31 cellular contexts compared by ENCODE assay signal in the genomic region with DNA sequence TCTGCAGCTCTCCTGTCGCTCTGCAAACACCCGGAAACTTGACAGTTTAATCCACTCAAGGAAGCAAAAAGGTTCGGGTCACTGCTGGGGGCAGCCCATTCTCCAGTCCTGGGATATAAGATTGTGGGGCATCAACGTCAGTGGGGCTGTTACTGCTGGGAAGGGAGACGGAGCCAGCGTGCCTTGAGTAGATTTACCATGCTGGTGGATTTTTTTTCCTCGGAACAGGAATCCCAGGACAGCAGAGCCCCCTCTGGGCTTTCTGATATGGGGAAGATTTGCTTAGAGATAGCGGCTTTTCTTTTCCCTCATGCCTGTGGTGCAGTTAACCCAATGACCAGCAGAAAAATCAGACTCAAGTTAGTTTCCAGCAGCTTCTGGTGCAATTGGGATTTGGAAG. TPM values are rescaled to one million over a fixed set of nuclear protein-coding genes. Genes with fewer than 3 reads are reported as not detected.
"Had no signal": no experiment of that assay in that cellular context is flagged by ENCODE, and none has a peak within 500 bp of the region (broad histone marks: within the 10 kb centered on the region; RNA-seq: fewer than 3 reads in every experiment).

No MANE protein-coding gene starts in this region.

- H3K4me1 Mint-ChIP-seq: activated naive CD4-positive, alpha-beta T cell treated with anti-CD3 and anti-CD28 coated beads, Interleukin-2, amount 10 ng/mL, durations not matched to agents 7 days and 5 days; activated naive CD8-positive, alpha-beta T cell treated with anti-CD3 and anti-CD28 coated beads, Interleukin-2, amount 10 ng/mL, durations not matched to agents 7 days and 5 days; naive B cell had no signal

- H3K27me3 ChIP-seq: foreskin keratinocyte, left lung, neutrophil, ovary, sigmoid colon, stomach, thyroid gland, uterus had no signal

- H3K27ac Mint-ChIP-seq: activated CD4-positive, alpha-beta memory T cell treated with anti-CD3 and anti-CD28 coated beads for 36 hours; activated naive CD4-positive, alpha-beta T cell treated with anti-CD3 and anti-CD28 coated beads, Interleukin-2, amount 10 ng/mL, durations not matched to agents 7 days and 5 days; activated naive CD8-positive, alpha-beta T cell treated with anti-CD3 and anti-CD28 coated beads, Interleukin-2, amount 10 ng/mL, durations not matched to agents 7 days and 5 days; activated T-helper 1 cell treated with anti-CD3 and anti-CD28 coated beads, Interleukin-12 subunit alpha, Interleukin-12 subunit beta, Interleukin-2, Interleukin-4 antibody, amounts not matched to agents 30 ng/mL and 10 ng/mL and 1 ng/mL, durations not matched to agents 14 hours and 24 hours and 36 hours; naive B cell; nephron progenitor cell; progenitor cell of endocrine pancreas; stimulated activated naive B cell treated with anti-CD40 and anti-IgM and Interleukin-4, amounts not matched to agents 10 μg/mL and 1 μg/mL and 100 μg/mL, for 72 hours had no signal

- H3K36me3 ChIP-seq: esophagus muscularis mucosa, left lung, lower lobe of right lung, neutrophil, ovary, sigmoid colon, stomach, thyroid gland, uterus had no signal

- H3K4me1 ChIP-seq: foreskin keratinocyte, left lung, lower lobe of right lung, sigmoid colon, stomach, thyroid gland, uterus had no signal

- H3K9me3 Mint-ChIP-seq: activated CD4-positive, alpha-beta memory T cell treated with anti-CD3 and anti-CD28 coated beads for 36 hours; activated naive CD4-positive, alpha-beta T cell treated with anti-CD3 and anti-CD28 coated beads, Interleukin-2, amount 10 ng/mL, durations not matched to agents 7 days and 5 days; activated T-helper 1 cell treated with anti-CD3 and anti-CD28 coated beads, Interleukin-12 subunit alpha, Interleukin-12 subunit beta, Interleukin-2, Interleukin-4 antibody, amounts not matched to agents 30 ng/mL and 10 ng/mL and 1 ng/mL, durations not matched to agents 14 hours and 24 hours and 36 hours; nephron progenitor cell had no signal

- H3K4me3 Mint-ChIP-seq: activated CD4-positive, alpha-beta memory T cell treated with anti-CD3 and anti-CD28 coated beads for 36 hours; activated naive CD4-positive, alpha-beta T cell treated with anti-CD3 and anti-CD28 coated beads, Interleukin-2, amount 10 ng/mL, durations not matched to agents 7 days and 5 days; activated naive CD8-positive, alpha-beta T cell treated with anti-CD3 and anti-CD28 coated beads, Interleukin-2, amount 10 ng/mL, durations not matched to agents 7 days and 5 days; activated T-helper 1 cell treated with anti-CD3 and anti-CD28 coated beads, Interleukin-12 subunit alpha, Interleukin-12 subunit beta, Interleukin-2, Interleukin-4 antibody, amounts not matched to agents 30 ng/mL and 10 ng/mL and 1 ng/mL, durations not matched to agents 14 hours and 24 hours and 36 hours; naive B cell; nephron progenitor cell; stimulated activated naive B cell treated with anti-CD40 and anti-IgM and Interleukin-4, amounts not matched to agents 10 μg/mL and 1 μg/mL and 100 μg/mL, for 72 hours had no signal

- H3K9me3 ChIP-seq: esophagus muscularis mucosa, lower lobe of right lung, neutrophil, ovary, sigmoid colon, stomach, thyroid gland, uterus had no signal

- H3K4me3 ChIP-seq: esophagus muscularis mucosa, heart right ventricle, left lung, lower lobe of right lung, ovary, sigmoid colon, stomach, thyroid gland, uterus had no signal

- H3K27me3 Mint-ChIP-seq: activated naive CD4-positive, alpha-beta T cell treated with anti-CD3 and anti-CD28 coated beads, Interleukin-2, amount 10 ng/mL, durations not matched to agents 7 days and 5 days; activated naive CD8-positive, alpha-beta T cell treated with anti-CD3 and anti-CD28 coated beads, Interleukin-2, amount 10 ng/mL, durations not matched to agents 7 days and 5 days had no signal

- ATAC-seq: activated CD4-positive, CD25-positive, alpha-beta regulatory T cell treated with anti-CD3 and anti-CD28 coated beads, Interleukin-2, amount 50 U/mL, for 24 hours; foreskin keratinocyte; left lung; lower lobe of right lung; stimulated activated naive B cell treated with anti-CD40 and anti-IgM and Interleukin-4, amounts not matched to agents 10 μg/mL and 1 μg/mL and 100 μg/mL, for 72 hours had no signal

- DNase-seq: activated CD4-positive, alpha-beta memory T cell treated with anti-CD3 and anti-CD28 coated beads for 36 hours; activated CD4-positive, alpha-beta T cell treated with anti-CD3 and anti-CD28 coated beads for 48 hours; activated CD8-positive, alpha-beta memory T cell treated with anti-CD3 and anti-CD28 coated beads, Interleukin-2, amount 50 U/mL, for 4 hours; activated naive CD4-positive, alpha-beta T cell treated with anti-CD3 and anti-CD28 coated beads, Interleukin-2, amount 10 ng/mL, durations not matched to agents 7 days and 5 days; activated naive CD8-positive, alpha-beta T cell treated with anti-CD3 and anti-CD28 coated beads, Interleukin-2, amount 10 ng/mL, durations not matched to agents 7 days and 5 days; activated T-cell treated with anti-CD3 and anti-CD28 coated beads, Interleukin-2, amount 50 U/mL, for 1 hour; amniotic stem cell; caudate nucleus; foreskin keratinocyte; heart right ventricle; kidney glomerular epithelial cell; left lung; lower lobe of right lung; mesenchymal stem cell; naive B cell; nephron progenitor cell; ovary; sigmoid colon; stimulated activated CD4-positive, alpha-beta T cell treated with anti-CD3 and anti-CD28 coated beads, Interleukin-1b, Interleukin-23, amount 100 ng/mL, for 48 hours; stimulated activated CD4-positive, alpha-beta T cell treated with anti-CD3 and anti-CD28 coated beads, Interleukin-4, amount 100 ng/mL, for 4 hours; stimulated activated CD8-positive, alpha-beta memory T cell treated with anti-CD3 and anti-CD28 coated beads, Interleukin-4, amount 100 ng/mL, for 48 hours; stimulated activated naive B cell treated with anti-CD40 and anti-IgM and Interleukin-4, amounts not matched to agents 10 μg/mL and 1 μg/mL and 100 μg/mL, for 72 hours; stomach; thyroid gland; uterus had no signal

- H3K27ac ChIP-seq: esophagus muscularis mucosa, foreskin keratinocyte, heart right ventricle, left lung, lower lobe of right lung, neutrophil, ovary, sigmoid colon, stomach, thyroid gland, uterus had no signal

- H3K36me3 Mint-ChIP-seq: activated CD4-positive, alpha-beta memory T cell treated with anti-CD3 and anti-CD28 coated beads for 36 hours; activated naive CD4-positive, alpha-beta T cell treated with anti-CD3 and anti-CD28 coated beads, Interleukin-2, amount 10 ng/mL, durations not matched to agents 7 days and 5 days; activated naive CD8-positive, alpha-beta T cell treated with anti-CD3 and anti-CD28 coated beads, Interleukin-2, amount 10 ng/mL, durations not matched to agents 7 days and 5 days; naive B cell; stimulated activated naive B cell treated with anti-CD40 and anti-IgM and Interleukin-4, amounts not matched to agents 10 μg/mL and 1 μg/mL and 100 μg/mL, for 72 hours had no signal

RNA-seq across cellular contexts. Expression of gene WSCD1, which starts 35.4 kb away (rescaled TPM):
- total RNA-seq: activated naive CD8-positive, alpha-beta T cell treated with anti-CD3 and anti-CD28 coated beads, Interleukin-2, amount 10 ng/mL, durations not matched to agents 7 days and 5 days; foreskin keratinocyte; T-helper 1 cell treated with Interleukin-12 subunit alpha and Interleukin-12 subunit beta and Interleukin-4 antibody, amounts not matched to agents 30 ng/mL and 1 ng/mL, for 36 hours had no signal
- polyA plus RNA-seq: foreskin keratinocyte had no signal
